9 cellular contexts compared by ENCODE assay signal in the genomic region with DNA sequence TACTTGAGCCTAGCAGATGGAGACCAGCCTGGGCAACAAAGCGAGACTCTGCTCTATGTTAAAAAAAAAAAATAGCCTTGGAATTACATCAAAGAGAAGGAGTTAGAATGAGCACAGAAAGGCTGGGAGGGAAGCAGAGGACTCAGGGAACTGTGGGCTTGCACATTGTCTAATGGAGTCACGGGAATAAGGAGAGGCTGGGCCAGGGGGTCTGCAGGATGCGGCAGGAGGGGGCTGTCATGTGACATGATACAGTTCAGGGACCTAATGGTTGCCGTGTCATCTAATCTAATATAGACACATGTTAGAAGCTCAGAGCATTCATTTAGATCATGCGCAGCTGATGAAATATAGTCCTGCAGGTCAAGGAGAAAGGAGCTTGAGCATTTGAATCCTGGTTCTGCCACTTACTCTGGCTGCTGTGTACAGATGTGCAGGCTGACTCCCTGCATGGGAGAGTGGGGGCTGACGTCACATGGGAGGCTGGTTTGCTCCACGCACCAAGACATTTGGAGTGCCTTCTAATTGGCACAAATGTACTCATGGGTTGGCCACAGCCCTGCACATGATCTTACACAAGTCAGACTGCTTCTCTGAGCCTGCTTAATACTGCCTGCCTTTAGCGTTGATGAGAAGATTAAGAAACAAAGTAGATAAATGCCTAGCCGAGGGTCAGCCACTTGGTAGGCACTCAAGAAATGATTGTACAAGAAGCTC. TPM values are rescaled to one million over a fixed set of nuclear protein-coding genes. Genes with fewer than 3 reads are reported as not detected.
DNase-seq lines count a peak whose midpoint lies in the region; ATAC-seq and TF ChIP-seq lines count a peak whose summit lies in the region.
"Had no signal": no experiment of that assay in that cellular context is flagged by ENCODE, and none has a peak within 500 bp of the region (broad histone marks: within the 10 kb centered on the region; RNA-seq: fewer than 3 reads in every experiment).

No MANE protein-coding gene starts in this region.

- CTCF ChIA-PET in activated naive CD4-positive, alpha-beta T cell treated with anti-CD3 and anti-CD28 coated beads, Interleukin-2, amount 10 ng/mL, durations not matched to agents 7 days and 5 days (lab: Charles Lee): interaction anchor here (1.0 to 1.1 kb wide), 2 partner anchors 80 to 81 kb away, joined by 3 read pairs; partner anchors contain the start of gene ATP1B3

- H3K79me2 ChIP-seq in DOHH2 (ENCODE audit: control insufficient read depth, low read length): no peaks in the 10 kb centered on the region

- no peaks in the 10 kb centered on the region for H3K36me3 ChIP-seq in DOHH2 (ENCODE audit: control insufficient read depth, low read length)

- H3K4me1 Mint-ChIP-seq in activated naive CD4-positive, alpha-beta T cell treated with anti-CD3 and anti-CD28 coated beads, Interleukin-2, amount 10 ng/mL, durations not matched to agents 7 days and 5 days: peaks cover 53% of the 10 kb centered on the region
- peaks cover 38% of the 10 kb centered on the region for H3K4me1 Mint-ChIP-seq in mesothelial cell of epicardium

- peak overlapping the region; percentile 76 for H3K4me3 ChIP-seq in DOHH2 (ENCODE audit: low read length)
- H3K4me3 ChIP-seq in NB4 (ENCODE audit: low read depth, low read length): peak overlapping the region; percentile 63

- H3K4me2 ChIP-seq in DOHH2 (ENCODE audit: low read length): peak overlapping the region; percentile 85

- ATAC-seq in GM21423 (IDR thresholded peaks at IDR 0.05; ENCODE audit: unreplicated experiment): no peak
- ATAC-seq: HCT116 had no signal

- peak overlapping the region; percentile 83 for H3K4me3 Mint-ChIP-seq in activated naive CD4-positive, alpha-beta T cell treated with anti-CD3 and anti-CD28 coated beads, Interleukin-2, amount 10 ng/mL, durations not matched to agents 7 days and 5 days
- no peak overlapping the region for H3K4me3 Mint-ChIP-seq in mesothelial cell of epicardium

- no peaks in the 10 kb centered on the region for H3K27me3 Mint-ChIP-seq in activated naive CD4-positive, alpha-beta T cell treated with anti-CD3 and anti-CD28 coated beads, Interleukin-2, amount 10 ng/mL, durations not matched to agents 7 days and 5 days
- no peaks in the 10 kb centered on the region for H3K27me3 Mint-ChIP-seq in mesothelial cell of epicardium (ENCODE audit: low read depth)

- H3K4me1 ChIP-seq in DOHH2 (ENCODE audit: control insufficient read depth, low read length): peaks cover 29% of the 10 kb centered on the region

- H3K27me3 ChIP-seq in DOHH2 (ENCODE audit: control insufficient read depth, low read length): no peaks in the 10 kb centered on the region

- H3F3A ChIP-seq in DOHH2 (ENCODE audit: control insufficient read depth, insufficient read depth): peaks cover 6% of the 10 kb centered on the region; the same call in 1 of the 2 replicates

- H3K9me3 Mint-ChIP-seq in activated naive CD4-positive, alpha-beta T cell treated with anti-CD3 and anti-CD28 coated beads, Interleukin-2, amount 10 ng/mL, durations not matched to agents 7 days and 5 days: no peaks in the 10 kb centered on the region
- H3K9me3 Mint-ChIP-seq in mesothelial cell of epicardium: peaks cover 3% of the 10 kb centered on the region

- no peaks in the 10 kb centered on the region for H3K9me2 ChIP-seq in DOHH2 (replicated peaks; ENCODE audit: control insufficient read depth, low read length)

- H3K27ac Mint-ChIP-seq in activated naive CD4-positive, alpha-beta T cell treated with anti-CD3 and anti-CD28 coated beads, Interleukin-2, amount 10 ng/mL, durations not matched to agents 7 days and 5 days: peak overlapping the region; percentile 96
- peak overlapping the region; percentile 94 for H3K27ac Mint-ChIP-seq in mesothelial cell of epicardium

- no peak for TF ChIP-seq POLR2A in NB4 (IDR thresholded peaks at IDR 0.05; ENCODE audit: extremely low read depth, insufficient read length)

- H3K36me3 Mint-ChIP-seq in activated naive CD4-positive, alpha-beta T cell treated with anti-CD3 and anti-CD28 coated beads, Interleukin-2, amount 10 ng/mL, durations not matched to agents 7 days and 5 days: no peaks in the 10 kb centered on the region
- peaks cover 3% of the 10 kb centered on the region for H3K36me3 Mint-ChIP-seq in mesothelial cell of epicardium

- peak; percentile 88 for DNase-seq in NB4 (ENCODE audit: low read depth)
- DNase-seq in activated naive CD4-positive, alpha-beta T cell treated with anti-CD3 and anti-CD28 coated beads, Interleukin-2, amount 10 ng/mL, durations not matched to agents 7 days and 5 days: peak; percentile 43
- no peak for DNase-seq in mesothelial cell of epicardium (ENCODE audit: low spot score in 2 of 2, unreplicated experiment in 2 of 2)
- no peak for DNase-seq in T1000 (lab: John Stamatoyannopoulos, UW)
- no peak for DNase-seq in NCI-H1930 (lab: John Stamatoyannopoulos, UW)
- DNase-seq in dermis blood vessel endothelial cell: no peak

- no peak for TF ChIP-seq CTCF in DOHH2 (IDR thresholded peaks at IDR 0.05; ENCODE audit: low read depth, low read length, poor library complexity, severe bottlenecking)
- no peak for TF ChIP-seq CTCF in NB4 (IDR thresholded peaks at IDR 0.05; ENCODE audit: low read depth, low read length)
- no peak for TF ChIP-seq CTCF in mesothelial cell of epicardium (IDR thresholded peaks at IDR 0.05; ENCODE audit: unreplicated experiment)

- no peaks in the 10 kb centered on the region for H4K20me1 ChIP-seq in DOHH2 (ENCODE audit: control insufficient read depth, insufficient read depth, low read depth, low read length)

- H3K27ac ChIP-seq in DOHH2 (ENCODE audit: low read depth, low read length): peak overlapping the region; percentile 56

- no peaks in the 10 kb centered on the region for H3K9me3 ChIP-seq in DOHH2 (ENCODE audit: control insufficient read depth, insufficient read depth, low read length)

RNA-seq across cellular contexts. Expression of gene GRK7, which starts 32.7 kb away (rescaled TPM):
- total RNA-seq in mesothelial cell of epicardium: 0.11 TPM in 1 of 3 replicates, not detected in the others
- not detected in 2 replicates for total RNA-seq in dermis blood vessel endothelial cell

RNA-seq across cellular contexts. Expression of gene RNF7, which starts 57.8 kb away (rescaled TPM):
- total RNA-seq in mesothelial cell of epicardium (94.3 to 100 TPM (median 95.6 TPM) in 3 replicates), dermis blood vessel endothelial cell (38.1 and 93.8 TPM in 2 replicates)

Comparison
In these comparisons a context has a peak if more than half of its experiments do, and no peak if none do; other contexts are left out.
1. DNase-seq: peak in NB4 (single experiment) and activated naive CD4-positive, alpha-beta T cell treated with anti-CD3 and anti-CD28 coated beads, Interleukin-2, amount 10 ng/mL, durations not matched to agents 7 days and 5 days (single experiment); none in mesothelial cell of epicardium (0 of 2), T1000 (single experiment), NCI-H1930 (0 of 2) and dermis blood vessel endothelial cell (single experiment).